Comparison of ENCODE assay signal across 22 cellular contexts in the genomic region with DNA sequence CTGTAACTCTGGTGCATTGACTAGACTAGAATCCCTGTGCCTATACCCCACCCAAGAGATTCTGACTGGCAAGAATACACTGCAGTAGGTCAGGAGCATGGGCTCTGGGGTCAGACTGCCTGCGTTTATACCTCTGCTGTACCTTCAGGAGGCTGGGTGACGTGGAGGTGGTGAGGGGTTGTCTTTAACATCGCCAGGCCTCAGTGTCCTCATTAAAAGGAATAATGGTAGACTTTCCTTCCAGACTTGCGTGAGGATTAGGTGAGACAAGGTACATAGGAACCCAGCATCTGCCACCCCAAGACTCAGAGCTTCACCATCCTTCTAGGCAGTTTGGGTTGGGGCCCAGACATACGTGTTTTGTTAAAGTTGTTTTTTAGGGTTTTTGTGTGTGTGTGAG. TPM values are rescaled to one million over a fixed set of nuclear protein-coding genes. Genes with fewer than 3 reads are reported as not detected.
DNase-seq lines count a peak whose midpoint lies in the region; ATAC-seq and TF ChIP-seq lines count a peak whose summit lies in the region.
"Had no signal": no experiment of that assay in that cellular context is flagged by ENCODE, and none has a peak within 500 bp of the region (broad histone marks: within the 10 kb centered on the region; RNA-seq: fewer than 3 reads in every experiment).

No MANE protein-coding gene starts in this region.

- CTCF ChIA-PET in activated CD8-positive, alpha-beta T cell treated with anti-CD3 and anti-CD28 coated beads, Interleukin-2, amount 10 ng/mL, durations not matched to agents 7 days and 5 days (lab: Charles Lee), result no interaction called here

- no peak overlapping the region for H3K4me2 ChIP-seq in hepatocyte
- no peak overlapping the region for H3K4me2 ChIP-seq in osteoblast (ENCODE audit: insufficient read depth, low read length)

- peaks cover 92% of the 10 kb centered on the region for H3K36me3 ChIP-seq in RWPE2 (ENCODE audit: low read depth)
- peaks cover 7% of the 10 kb centered on the region for H3K36me3 ChIP-seq in hepatocyte (replicated peaks; ENCODE audit: insufficient read depth, low read depth)
- peaks cover 68% of the 10 kb centered on the region for H3K36me3 ChIP-seq in osteoblast (ENCODE audit: insufficient read depth, low read length)
- peaks cover 32 to 37% of the 10 kb centered on the region in 2 donors for H3K36me3 ChIP-seq in thyroid gland

- DNase-seq in RWPE2 (ENCODE audit: low spot score), result peak; percentile 65
- DNase-seq in hepatocyte (ENCODE audit: low spot score), result no peak
- DNase-seq in osteoblast (ENCODE audit: insufficient read length, low spot score, missing footprints), result peak; percentile 39
- no peak for DNase-seq in SHP77 treated with DMSO at 0.1 percent for 48 hours (lab: John Stamatoyannopoulos, UW)
- DNase-seq in activated CD8-positive, alpha-beta T cell treated with anti-CD3 and anti-CD28 coated beads, Interleukin-2, amount 10 ng/mL, durations not matched to agents 7 days and 5 days, result no peak
- no peak for DNase-seq in thyroid gland
- no peak for DNase-seq in activated CD4-positive, CD25-positive, alpha-beta regulatory T cell treated with anti-CD3 and anti-CD28 coated beads, Interleukin-2, amount 50 U/mL, for 72 hours
- DNase-seq: CD4-positive, alpha-beta T cell; COR-L47; DMS 273 treated with DMSO at 0.1 percent for 48 hours; DND-41; MV-4-11; NCI-H1105 treated with DMSO at 0.1 percent for 48 hours; NCI-H1694; NCI-H2081; NCI-H2171; NCI-H345; NCI-H524 treated with DMSO at 0.1 percent for 48 hours; NCI-H82 had no signal

- H3K27me3 ChIP-seq in RWPE2 (ENCODE audit: insufficient read depth, poor library complexity, severe bottlenecking) (no peaks in the 10 kb centered on the region), hepatocyte (no peaks in the 10 kb centered on the region), osteoblast (ENCODE audit: insufficient read depth, low read length) (no peaks in the 10 kb centered on the region), thyroid gland (no peaks in the 10 kb centered on the region)
- H3K27me3 ChIP-seq: SJSA1 had no signal

- over 99% methylated on average over 5 of the region's 5 CpGs for WGBS in hepatocyte (ENCODE audit: low lambda C conversion rate, missing lambda C conversion rate)
- 91 to 100% methylated on average over 4 to 5 of the region's 5 CpGs for WGBS in thyroid gland, 2 donors

- no peak overlapping the region for H2AFZ ChIP-seq in hepatocyte
- no peak overlapping the region for H2AFZ ChIP-seq in osteoblast (ENCODE audit: low read length)

- TF ChIP-seq POLR2A in thyroid gland (IDR thresholded peaks at IDR 0.05), result no peak

- H3K79me2 ChIP-seq in hepatocyte (no peaks in the 10 kb centered on the region), osteoblast (ENCODE audit: insufficient read depth, low read length) (no peaks in the 10 kb centered on the region)

- peaks cover 50% of the 10 kb centered on the region for H3K36me3 Mint-ChIP-seq in activated CD8-positive, alpha-beta T cell treated with anti-CD3 and anti-CD28 coated beads, Interleukin-2, amount 10 ng/mL, durations not matched to agents 7 days and 5 days (ENCODE audit: low read depth)

- H3K9me2 ChIP-seq in hepatocyte (replicated peaks; ENCODE audit: insufficient read depth), result no peaks in the 10 kb centered on the region

- intact Hi-C loops in thyroid gland (cut with DNase I), result no loop called here

- H3K4me3 ChIP-seq in RWPE2 (ENCODE audit: severe bottlenecking) (no peak overlapping the region), hepatocyte (no peak overlapping the region), osteoblast (ENCODE audit: insufficient read depth, low read length) (no peak overlapping the region), thyroid gland (replicated peaks in 1 of 3) (no peak overlapping the region)
- H3K4me3 ChIP-seq: SJSA1 had no signal

- no peak overlapping the region for H3K4me3 Mint-ChIP-seq in activated CD8-positive, alpha-beta T cell treated with anti-CD3 and anti-CD28 coated beads, Interleukin-2, amount 10 ng/mL, durations not matched to agents 7 days and 5 days
- H3K4me3 Mint-ChIP-seq: CD4-positive, alpha-beta T cell; IgD-negative memory B cell had no signal

- no peak for ATAC-seq in RWPE2 (ENCODE audit: low read depth)
- no peak for ATAC-seq in activated CD8-positive, alpha-beta T cell treated with anti-CD3 and anti-CD28 coated beads, Interleukin-2, amount 10 ng/mL, durations not matched to agents 7 days and 5 days
- ATAC-seq: Panc1 had no signal

- no peak overlapping the region for H3K27ac Mint-ChIP-seq in activated CD8-positive, alpha-beta T cell treated with anti-CD3 and anti-CD28 coated beads, Interleukin-2, amount 10 ng/mL, durations not matched to agents 7 days and 5 days
- H3K27ac Mint-ChIP-seq: CD4-positive, alpha-beta T cell; IgD-negative memory B cell had no signal

- no peaks in the 10 kb centered on the region for H3K9me3 Mint-ChIP-seq in activated CD8-positive, alpha-beta T cell treated with anti-CD3 and anti-CD28 coated beads, Interleukin-2, amount 10 ng/mL, durations not matched to agents 7 days and 5 days (ENCODE audit: insufficient read depth)
- H3K9me3 Mint-ChIP-seq: CD4-positive, alpha-beta T cell; IgD-negative memory B cell had no signal

- H3K27ac ChIP-seq in RWPE2 (ENCODE audit: poor library complexity, severe bottlenecking) (no peak overlapping the region), hepatocyte (peak overlapping the region; percentile 73), osteoblast (ENCODE audit: low read depth, low read length) (no peak overlapping the region), thyroid gland (no peak overlapping the region)
- H3K27ac ChIP-seq: SJSA1 had no signal

- no peak for TF ChIP-seq CTCF in RWPE2 (IDR thresholded peaks at IDR 0.05; ENCODE audit: poor library complexity, severe bottlenecking)
- no peak for TF ChIP-seq CTCF in hepatocyte (IDR thresholded peaks at IDR 0.05; ENCODE audit: poor library complexity)
- TF ChIP-seq CTCF in osteoblast (IDR thresholded peaks at IDR 0.05; ENCODE audit: extremely low read depth, low read depth, low read length), result no peak
- TF ChIP-seq CTCF in thyroid gland (IDR thresholded peaks at IDR 0.05), result no peak

- no peaks in the 10 kb centered on the region for H3K27me3 Mint-ChIP-seq in activated CD8-positive, alpha-beta T cell treated with anti-CD3 and anti-CD28 coated beads, Interleukin-2, amount 10 ng/mL, durations not matched to agents 7 days and 5 days (ENCODE audit: low read depth)
- H3K27me3 Mint-ChIP-seq: CD4-positive, alpha-beta T cell; IgD-negative memory B cell had no signal

- H3K4me1 Mint-ChIP-seq in activated CD8-positive, alpha-beta T cell treated with anti-CD3 and anti-CD28 coated beads, Interleukin-2, amount 10 ng/mL, durations not matched to agents 7 days and 5 days (ENCODE audit: low read depth), result no peaks in the 10 kb centered on the region

- POLR2A ChIA-PET in activated CD8-positive, alpha-beta T cell treated with anti-CD3 and anti-CD28 coated beads, Interleukin-2, amount 10 ng/mL, durations not matched to agents 7 days and 5 days (lab: Charles Lee), result no interaction called here

- H3K9me3 ChIP-seq in RWPE2 (ENCODE audit: severe bottlenecking) (no peaks in the 10 kb centered on the region), hepatocyte (ENCODE audit: low read depth) (no peaks in the 10 kb centered on the region), osteoblast (ENCODE audit: low read depth, low read length) (no peaks in the 10 kb centered on the region), thyroid gland (no peaks in the 10 kb centered on the region)
- H3K9me3 ChIP-seq: SJSA1 had no signal

- no peaks in the 10 kb centered on the region for H3K4me1 ChIP-seq in RWPE2 (ENCODE audit: insufficient read depth, poor library complexity, severe bottlenecking)
- peaks cover 4% of the 10 kb centered on the region for H3K4me1 ChIP-seq in hepatocyte (ENCODE audit: insufficient read depth)
- H3K4me1 ChIP-seq in osteoblast (ENCODE audit: insufficient read depth, low read length), result peaks cover 12% of the 10 kb centered on the region
- peaks cover 0 to 10% of the 10 kb centered on the region in 2 donors for H3K4me1 ChIP-seq in thyroid gland

- H4K20me1 ChIP-seq in hepatocyte (ENCODE audit: insufficient read depth, poor library complexity, severe bottlenecking) (no peaks in the 10 kb centered on the region), osteoblast (ENCODE audit: insufficient read depth, low read length) (peaks cover 14% of the 10 kb centered on the region)

RNA-seq across cellular contexts. Expression of gene TM9SF4, which starts 44.3 kb away (rescaled TPM):
- 65.3 and 72.3 TPM in 2 replicates for total RNA-seq in hepatocyte
- polyA plus RNA-seq in hepatocyte, result 86.4 and 87.3 TPM in 2 replicates
- 46.9 and 48.1 TPM in 2 replicates for total RNA-seq in osteoblast
- 10 to 100 TPM; 29.8 to 30.4 TPM for total RNA-seq in activated CD8-positive, alpha-beta T cell treated with anti-CD3 and anti-CD28 coated beads, Interleukin-2, amount 10 ng/mL, durations not matched to agents 7 days and 5 days
- 10 to 100 TPM; 28.8 to 46.0 (median 38.0) TPM for total RNA-seq in thyroid gland

RNA-seq across cellular contexts. Expression of gene PLAGL2, which starts 53.8 kb away (rescaled TPM):
- 41.1 and 44.6 TPM in 2 replicates for total RNA-seq in hepatocyte
- 31.7 and 39.7 TPM in 2 replicates for polyA plus RNA-seq in hepatocyte
- total RNA-seq in osteoblast, result 2.5 and 2.7 TPM in 2 replicates
- total RNA-seq in activated CD8-positive, alpha-beta T cell treated with anti-CD3 and anti-CD28 coated beads, Interleukin-2, amount 10 ng/mL, durations not matched to agents 7 days and 5 days, result 10 to 100 TPM; 21.9 to 22.9 TPM
- 10 to 100 TPM in 1 of 4 donors, 1 to 10 TPM in 3; 6.5 to 11.7 (median 7.3) TPM for total RNA-seq in thyroid gland

RNA-seq across cellular contexts. Expression of gene POFUT1, which starts 53.9 kb away (rescaled TPM):
- total RNA-seq in hepatocyte (81.4 and 87.3 TPM in 2 replicates), osteoblast (40.9 and 43.0 TPM in 2 replicates), thyroid gland (10 to 100 TPM; 35.1 to 40.5 (median 38.5) TPM)
- polyA plus RNA-seq in hepatocyte, result 39.4 and 42.0 TPM in 2 replicates
- 10 to 100 TPM; 23.5 to 24.8 TPM for total RNA-seq in activated CD8-positive, alpha-beta T cell treated with anti-CD3 and anti-CD28 coated beads, Interleukin-2, amount 10 ng/mL, durations not matched to agents 7 days and 5 days

Comparison
In these comparisons a context has a peak if more than half of its experiments do, and no peak if none do; other contexts are left out.
1. DNase-seq: peak in RWPE2 (single experiment) and osteoblast (single experiment); none in hepatocyte (single experiment), SHP77 treated with DMSO at 0.1 percent for 48 hours (single experiment), activated CD8-positive, alpha-beta T cell treated with anti-CD3 and anti-CD28 coated beads, Interleukin-2, amount 10 ng/mL, durations not matched to agents 7 days and 5 days (single experiment), thyroid gland (0 of 2) and activated CD4-positive, CD25-positive, alpha-beta regulatory T cell treated with anti-CD3 and anti-CD28 coated beads, Interleukin-2, amount 50 U/mL, for 72 hours (single experiment).